1 cellular context compared by ENCODE assay signal in genomic region chr2:65877331-65877791, GRCh38.
TF ChIP-seq lines count a peak whose summit lies in the region.

No MANE protein-coding gene starts in this region.

TF ChIP-seq in IMR-90, 13 proteins besides CTCF, POLR2A, EP300 and RAD21 (continued from another document):
- TF ChIP-seq CHD1 (IDR thresholded peaks at IDR 0.05; ENCODE audit: low read depth, low read length) = no peak
- no peak for TF ChIP-seq BHLHE40 (IDR thresholded peaks at IDR 0.05; ENCODE audit: low read depth, low read length)
- TF ChIP-seq NFE2L2 (IDR thresholded peaks at IDR 0.05; ENCODE audit: low read depth, low read length) = no peak
- no peak for TF ChIP-seq FOS (IDR thresholded peaks at IDR 0.05; ENCODE audit: low read depth, low read length)
- TF ChIP-seq ELK1 (IDR thresholded peaks at IDR 0.05; ENCODE audit: borderline replicate concordance, low read depth, low read length) = no peak
- no peak for TF ChIP-seq MAFK (IDR thresholded peaks at IDR 0.05; ENCODE audit: low read depth, low read length)
- no peak for TF ChIP-seq RFX5 (IDR thresholded peaks at IDR 0.05; ENCODE audit: low read depth, low read length)
